ENCODE assay signal across 10 cellular contexts in genomic region chr16:84614914-84615813, GRCh38. TPM values are rescaled to one million over a fixed set of nuclear protein-coding genes. Genes with fewer than 3 reads are reported as not detected.
DNase-seq lines count a peak whose midpoint lies in the region; ATAC-seq and TF ChIP-seq lines count a peak whose summit lies in the region.
"Had no signal": no experiment of that assay in that cellular context is flagged by ENCODE, and none has a peak within 500 bp of the region (broad histone marks: within the 10 kb centered on the region; RNA-seq: fewer than 3 reads in every experiment).

No MANE protein-coding gene starts in this region.

- H3K4me3 Mint-ChIP-seq in activated CD8-positive, alpha-beta T cell treated with anti-CD3 and anti-CD28 coated beads, Interleukin-2, amount 10 ng/mL, durations not matched to agents 7 days and 5 days = peak overlapping the region; percentile 98
- peak overlapping the region; percentile 96 for H3K4me3 Mint-ChIP-seq in memory B cell

- H3K27me3 Mint-ChIP-seq in activated CD8-positive, alpha-beta T cell treated with anti-CD3 and anti-CD28 coated beads, Interleukin-2, amount 10 ng/mL, durations not matched to agents 7 days and 5 days (ENCODE audit: low read depth) = peaks cover 6% of the 10 kb centered on the region
- no peaks in the 10 kb centered on the region for H3K27me3 Mint-ChIP-seq in memory B cell

- no peak overlapping the region for H3K27ac ChIP-seq in left ventricle myocardium inferior (replicated peaks)

- H3K4me1 ChIP-seq in left ventricle myocardium inferior = peaks cover 42% of the 10 kb centered on the region

- H3K9me3 ChIP-seq in left ventricle myocardium inferior (replicated peaks) = no peaks in the 10 kb centered on the region

- TF ChIP-seq CTCF in left ventricle myocardium inferior (IDR thresholded peaks at IDR 0.05; ENCODE audit: borderline replicate concordance) (no peak), GM10248 (IDR thresholded peaks at IDR 0.05; ENCODE audit: control extremely low read depth, extremely low read depth, low read depth, missing control alignments) (no peak)

- peak overlapping the region; percentile 75 for H3K27ac Mint-ChIP-seq in activated CD8-positive, alpha-beta T cell treated with anti-CD3 and anti-CD28 coated beads, Interleukin-2, amount 10 ng/mL, durations not matched to agents 7 days and 5 days
- peak overlapping the region; percentile 67 for H3K27ac Mint-ChIP-seq in memory B cell

- CTCF ChIA-PET in activated CD8-positive, alpha-beta T cell treated with anti-CD3 and anti-CD28 coated beads, Interleukin-2, amount 10 ng/mL, durations not matched to agents 7 days and 5 days (lab: Charles Lee) = interaction anchor here (0.7 to 2.9 kb wide), 5 partner anchors 16 to 111 kb away, joined by 3 to 18 read pairs (median 6); no protein-coding TSS in a partner anchor
- CTCF ChIA-PET in GM10248 (lab: Yijun Ruan, JAX) = interaction anchor here (1.0 to 3.8 kb wide), 4 partner anchors 9 to 111 kb away, joined by 3 to 15 read pairs (median 8); no protein-coding TSS in a partner anchor

- peaks cover 13% of the 10 kb centered on the region for H3K27me3 ChIP-seq in left ventricle myocardium inferior (ENCODE audit: low read depth)

- peaks cover 66% of the 10 kb centered on the region for H3K36me3 Mint-ChIP-seq in activated CD8-positive, alpha-beta T cell treated with anti-CD3 and anti-CD28 coated beads, Interleukin-2, amount 10 ng/mL, durations not matched to agents 7 days and 5 days (ENCODE audit: low read depth)
- H3K36me3 Mint-ChIP-seq in memory B cell = peaks cover 39% of the 10 kb centered on the region

- POLR2A ChIA-PET in activated CD8-positive, alpha-beta T cell treated with anti-CD3 and anti-CD28 coated beads, Interleukin-2, amount 10 ng/mL, durations not matched to agents 7 days and 5 days (lab: Charles Lee) = interaction anchor here (1.2 to 4.4 kb wide), 3 partner anchors 9 to 62 kb away, joined by 5 to 35 read pairs (median 10); no protein-coding TSS in a partner anchor
- POLR2A ChIA-PET in GM10248 (lab: Yijun Ruan, JAX) = no interaction called here

- no peaks in the 10 kb centered on the region for H3K9me3 Mint-ChIP-seq in activated CD8-positive, alpha-beta T cell treated with anti-CD3 and anti-CD28 coated beads, Interleukin-2, amount 10 ng/mL, durations not matched to agents 7 days and 5 days (ENCODE audit: insufficient read depth)
- peaks cover 4% of the 10 kb centered on the region for H3K9me3 Mint-ChIP-seq in memory B cell

- peak overlapping the region; percentile 12 for H3K4me3 ChIP-seq in left ventricle myocardium inferior

- intact Hi-C loops in left ventricle myocardium inferior (cut with micrococcal nuclease) (no loop called here), Right ventricle myocardium superior (cut with DNase I) (no loop called here)

- DNase-seq in left ventricle myocardium inferior = no peak
- no peak for DNase-seq in Right ventricle myocardium superior
- peak; percentile 28 for DNase-seq in activated CD8-positive, alpha-beta T cell treated with anti-CD3 and anti-CD28 coated beads, Interleukin-2, amount 10 ng/mL, durations not matched to agents 7 days and 5 days
- DNase-seq in memory B cell (ENCODE audit: low spot score in 2 of 2) = no peak
- DNase-seq in DMS79 treated with DMSO at 0.1 percent for 48 hours (lab: John Stamatoyannopoulos, UW) = no peak
- no peak for DNase-seq in NCI-H128 (lab: John Stamatoyannopoulos, UW; ENCODE audit: unreplicated experiment)
- no peak for DNase-seq in hippocampal formation (lab: John Stamatoyannopoulos, UW)
- DNase-seq in GM10248 (ENCODE audit: extremely low spot score) = no peak
- DNase-seq: GDM1, NCI-H1105 had no signal

- no peaks in the 10 kb centered on the region for H3K36me3 ChIP-seq in left ventricle myocardium inferior

- ATAC-seq in Right ventricle myocardium superior (ENCODE audit: poor library complexity) (no peak), memory B cell (ENCODE audit: low read depth) (no peak)
- ATAC-seq in activated CD8-positive, alpha-beta T cell treated with anti-CD3 and anti-CD28 coated beads, Interleukin-2, amount 10 ng/mL, durations not matched to agents 7 days and 5 days = no peak

- H3K4me1 Mint-ChIP-seq in activated CD8-positive, alpha-beta T cell treated with anti-CD3 and anti-CD28 coated beads, Interleukin-2, amount 10 ng/mL, durations not matched to agents 7 days and 5 days (ENCODE audit: low read depth) = peaks cover 74% of the 10 kb centered on the region
- H3K4me1 Mint-ChIP-seq in memory B cell = peaks cover 64% of the 10 kb centered on the region

RNA-seq across cellular contexts. Expression of gene COTL1, which starts 2.7 kb away (rescaled TPM):
- total RNA-seq in left ventricle myocardium inferior (13.3 TPM), Right ventricle myocardium superior (14.4 TPM)
- 100 to 1,000 TPM; 837 to 887 TPM for total RNA-seq in activated CD8-positive, alpha-beta T cell treated with anti-CD3 and anti-CD28 coated beads, Interleukin-2, amount 10 ng/mL, durations not matched to agents 7 days and 5 days

RNA-seq across cellular contexts. Expression of gene KLHL36, which starts 33.1 kb away (rescaled TPM):
- total RNA-seq in left ventricle myocardium inferior (84.4 TPM), Right ventricle myocardium superior (66.1 TPM)
- 10 to 100 TPM; 31.4 to 32.6 TPM for total RNA-seq in activated CD8-positive, alpha-beta T cell treated with anti-CD3 and anti-CD28 coated beads, Interleukin-2, amount 10 ng/mL, durations not matched to agents 7 days and 5 days

Comparison
In these comparisons a context has a peak if more than half of its experiments do, and no peak if none do; other contexts are left out.
1. RNA of gene COTL1, which starts 2.7 kb away (total RNA-seq): 837 to 887 TPM in activated CD8-positive, alpha-beta T cell treated with anti-CD3 and anti-CD28 coated beads, Interleukin-2, amount 10 ng/mL, durations not matched to agents 7 days and 5 days; 14.4 TPM in Right ventricle myocardium superior (single experiment) and 13.3 TPM in left ventricle myocardium inferior (single experiment); every median in the first group is over 10 times any median in the second.